Comparison of ENCODE assay signal across 1 cellular context in the genomic region with DNA sequence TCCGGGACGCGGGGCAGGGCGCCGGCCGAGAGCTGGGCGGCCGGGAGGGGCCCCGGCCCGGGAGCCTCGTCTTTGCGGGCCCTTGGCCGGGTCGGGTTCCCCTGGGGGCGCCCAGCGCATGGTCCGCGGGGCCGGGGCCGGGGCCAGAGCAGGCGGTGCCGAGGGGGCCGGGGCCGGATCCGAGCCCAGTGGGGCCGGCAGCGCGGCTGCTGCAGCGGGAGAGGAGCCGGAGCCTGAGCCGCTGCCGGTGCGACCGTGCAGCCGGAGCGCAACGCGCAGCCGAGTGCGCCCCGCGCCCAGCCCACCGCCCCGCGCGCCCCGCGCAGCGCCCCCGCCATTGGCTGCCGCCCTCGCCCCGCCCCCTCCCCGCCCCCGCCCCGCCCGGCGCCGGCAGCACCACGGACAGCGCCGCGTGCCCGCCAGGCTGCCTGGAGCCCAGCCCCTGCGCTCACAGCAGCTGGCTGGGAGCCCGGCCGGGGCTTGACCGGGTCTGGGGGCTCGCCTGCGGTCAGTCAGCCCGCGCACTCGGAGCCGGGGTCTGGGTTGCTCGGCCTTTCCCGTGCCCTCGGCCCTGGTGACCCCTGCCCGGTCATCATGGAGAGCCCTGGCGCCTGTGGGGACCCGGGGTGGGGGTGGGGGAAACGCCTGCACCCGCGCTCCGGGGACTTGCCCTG.
A peak's percentile ranks its signal among the peaks of the same experiment; 100 is the strongest.
TF ChIP-seq lines count a peak whose summit lies in the region.

A gene (minus strand): TSS at position 287 of the 674 bp plus-strand sequence. CDS start 308 bp downstream, outside the sequence.

TF ChIP-seq in HepG2, 621 proteins besides CTCF, POLR2A, EP300 and RAD21 (continued from another document and continues in another):
- TF ChIP-seq ETV6 (CRISPR knock-in tag; conservative IDR thresholded peaks at IDR 0.05) (peak; percentile 92; the same call in 1 of the 2 replicates), BRD4 (CRISPR knock-in tag; IDR thresholded peaks at IDR 0.05) (no peak), ARID2 (CRISPR knock-in tag; IDR thresholded peaks at IDR 0.05; ENCODE audit: borderline replicate concordance) (no peak), POLR2AphosphoS2 (IDR thresholded peaks at IDR 0.05; ENCODE audit: low read depth, low read length) (no peak), ZFP1 (CRISPR knock-in tag; IDR thresholded peaks at IDR 0.05) (no peak), ZNF550 (CRISPR knock-in tag; IDR thresholded peaks at IDR 0.05; ENCODE audit: borderline replicate concordance) (no peak), ARHGAP35 (CRISPR knock-in tag; IDR thresholded peaks at IDR 0.05; ENCODE audit: borderline replicate concordance) (peak; percentile 88; the same call in 1 of the 2 replicates), RARG (CRISPR knock-in tag; IDR thresholded peaks at IDR 0.05; ENCODE audit: low read depth) (no peak), ZNF138 (CRISPR knock-in tag; IDR thresholded peaks at IDR 0.05; ENCODE audit: low read depth) (no peak; the same call in 1 of the 2 replicates), NR2F1 (CRISPR knock-in tag; IDR thresholded peaks at IDR 0.05) (no peak), STAT5B (CRISPR knock-in tag; IDR thresholded peaks at IDR 0.05) (0 out of 2 replicates have a peak, but pooled peaks have one; percentile 90), U2AF2 (IDR thresholded peaks at IDR 0.05; ENCODE audit: low read depth, low read length) (no peak), KDM5B (CRISPR knock-in tag; IDR thresholded peaks at IDR 0.05; ENCODE audit: borderline replicate concordance) (peak; percentile 83), KLF16 (CRISPR knock-in tag; IDR thresholded peaks at IDR 0.05) (peak in 1 of 2 experiments; percentile 77; a peak in 1 of 4 replicates), REL (CRISPR knock-in tag; conservative IDR thresholded peaks at IDR 0.05) (0 out of 2 replicates have a peak, but pooled peaks have one; percentile 49), SNAI1 (CRISPR knock-in tag; IDR thresholded peaks at IDR 0.05; ENCODE audit: borderline replicate concordance) (no peak), ZNF343 (CRISPR knock-in tag; IDR thresholded peaks at IDR 0.05) (0 out of 2 replicates have a peak, but pooled peaks have one; percentile 56), ZNF34 (CRISPR knock-in tag; IDR thresholded peaks at IDR 0.05; ENCODE audit: borderline replicate concordance) (no peak), ELF1 (CRISPR knock-in tag; IDR thresholded peaks at IDR 0.05) (no peak), ZNF672 (CRISPR knock-in tag; IDR thresholded peaks at IDR 0.05) (no peak), GATA4 (IDR thresholded peaks at IDR 0.05; ENCODE audit: borderline replicate concordance, low read depth) (no peak), SALL1 (CRISPR knock-in tag; IDR thresholded peaks at IDR 0.05) (peak; percentile 90), ZSCAN12 (CRISPR knock-in tag; IDR thresholded peaks at IDR 0.05) (peak; percentile 69; the same call in 1 of the 2 replicates), ZNF709 (CRISPR knock-in tag; IDR thresholded peaks at IDR 0.05) (peak; percentile 74; the same call in 1 of the 2 replicates), ZNF431 (CRISPR knock-in tag; IDR thresholded peaks at IDR 0.05; ENCODE audit: borderline replicate concordance, low read depth) (no peak), ZNF160 (CRISPR knock-in tag; IDR thresholded peaks at IDR 0.05) (peak; percentile 87; the same call in 1 of the 2 replicates)
- TF ChIP-seq, protein P1, sequence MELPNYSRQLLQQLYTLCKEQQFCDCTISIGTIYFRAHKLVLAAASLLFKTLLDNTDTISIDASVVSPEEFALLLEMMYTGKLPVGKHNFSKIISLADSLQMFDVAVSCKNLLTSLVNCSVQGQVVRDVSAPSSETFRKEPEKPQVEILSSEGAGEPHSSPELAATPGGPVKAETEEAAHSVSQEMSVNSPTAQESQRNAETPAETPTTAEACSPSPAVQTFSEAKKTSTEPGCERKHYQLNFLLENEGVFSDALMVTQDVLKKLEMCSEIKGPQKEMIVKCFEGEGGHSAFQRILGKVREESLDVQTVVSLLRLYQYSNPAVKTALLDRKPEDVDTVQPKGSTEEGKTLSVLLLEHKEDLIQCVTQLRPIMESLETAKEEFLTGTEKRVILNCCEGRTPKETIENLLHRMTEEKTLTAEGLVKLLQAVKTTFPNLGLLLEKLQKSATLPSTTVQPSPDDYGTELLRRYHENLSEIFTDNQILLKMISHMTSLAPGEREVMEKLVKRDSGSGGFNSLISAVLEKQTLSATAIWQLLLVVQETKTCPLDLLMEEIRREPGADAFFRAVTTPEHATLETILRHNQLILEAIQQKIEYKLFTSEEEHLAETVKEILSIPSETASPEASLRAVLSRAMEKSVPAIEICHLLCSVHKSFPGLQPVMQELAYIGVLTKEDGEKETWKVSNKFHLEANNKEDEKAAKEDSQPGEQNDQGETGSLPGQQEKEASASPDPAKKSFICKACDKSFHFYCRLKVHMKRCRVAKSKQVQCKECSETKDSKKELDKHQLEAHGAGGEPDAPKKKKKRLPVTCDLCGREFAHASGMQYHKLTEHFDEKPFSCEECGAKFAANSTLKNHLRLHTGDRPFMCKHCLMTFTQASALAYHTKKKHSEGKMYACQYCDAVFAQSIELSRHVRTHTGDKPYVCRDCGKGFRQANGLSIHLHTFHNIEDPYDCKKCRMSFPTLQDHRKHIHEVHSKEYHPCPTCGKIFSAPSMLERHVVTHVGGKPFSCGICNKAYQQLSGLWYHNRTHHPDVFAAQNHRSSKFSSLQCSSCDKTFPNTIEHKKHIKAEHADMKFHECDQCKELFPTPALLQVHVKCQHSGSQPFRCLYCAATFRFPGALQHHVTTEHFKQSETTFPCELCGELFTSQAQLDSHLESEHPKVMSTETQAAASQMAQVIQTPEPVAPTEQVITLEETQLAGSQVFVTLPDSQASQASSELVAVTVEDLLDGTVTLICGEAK (IDR thresholded peaks at IDR 0.05), result no peak
- TF ChIP-seq, protein P1 (CRISPR knock-in tag; IDR thresholded peaks at IDR 0.05), result peak; percentile 56; the same call in 1 of the 2 replicates
- TF ChIP-seq, protein P2, sequence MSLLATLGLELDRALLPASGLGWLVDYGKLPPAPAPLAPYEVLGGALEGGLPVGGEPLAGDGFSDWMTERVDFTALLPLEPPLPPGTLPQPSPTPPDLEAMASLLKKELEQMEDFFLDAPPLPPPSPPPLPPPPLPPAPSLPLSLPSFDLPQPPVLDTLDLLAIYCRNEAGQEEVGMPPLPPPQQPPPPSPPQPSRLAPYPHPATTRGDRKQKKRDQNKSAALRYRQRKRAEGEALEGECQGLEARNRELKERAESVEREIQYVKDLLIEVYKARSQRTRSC (CRISPR knock-in tag; IDR thresholded peaks at IDR 0.05; ENCODE audit: low read depth), result peak; percentile 86
- TF ChIP-seq, protein P3, sequence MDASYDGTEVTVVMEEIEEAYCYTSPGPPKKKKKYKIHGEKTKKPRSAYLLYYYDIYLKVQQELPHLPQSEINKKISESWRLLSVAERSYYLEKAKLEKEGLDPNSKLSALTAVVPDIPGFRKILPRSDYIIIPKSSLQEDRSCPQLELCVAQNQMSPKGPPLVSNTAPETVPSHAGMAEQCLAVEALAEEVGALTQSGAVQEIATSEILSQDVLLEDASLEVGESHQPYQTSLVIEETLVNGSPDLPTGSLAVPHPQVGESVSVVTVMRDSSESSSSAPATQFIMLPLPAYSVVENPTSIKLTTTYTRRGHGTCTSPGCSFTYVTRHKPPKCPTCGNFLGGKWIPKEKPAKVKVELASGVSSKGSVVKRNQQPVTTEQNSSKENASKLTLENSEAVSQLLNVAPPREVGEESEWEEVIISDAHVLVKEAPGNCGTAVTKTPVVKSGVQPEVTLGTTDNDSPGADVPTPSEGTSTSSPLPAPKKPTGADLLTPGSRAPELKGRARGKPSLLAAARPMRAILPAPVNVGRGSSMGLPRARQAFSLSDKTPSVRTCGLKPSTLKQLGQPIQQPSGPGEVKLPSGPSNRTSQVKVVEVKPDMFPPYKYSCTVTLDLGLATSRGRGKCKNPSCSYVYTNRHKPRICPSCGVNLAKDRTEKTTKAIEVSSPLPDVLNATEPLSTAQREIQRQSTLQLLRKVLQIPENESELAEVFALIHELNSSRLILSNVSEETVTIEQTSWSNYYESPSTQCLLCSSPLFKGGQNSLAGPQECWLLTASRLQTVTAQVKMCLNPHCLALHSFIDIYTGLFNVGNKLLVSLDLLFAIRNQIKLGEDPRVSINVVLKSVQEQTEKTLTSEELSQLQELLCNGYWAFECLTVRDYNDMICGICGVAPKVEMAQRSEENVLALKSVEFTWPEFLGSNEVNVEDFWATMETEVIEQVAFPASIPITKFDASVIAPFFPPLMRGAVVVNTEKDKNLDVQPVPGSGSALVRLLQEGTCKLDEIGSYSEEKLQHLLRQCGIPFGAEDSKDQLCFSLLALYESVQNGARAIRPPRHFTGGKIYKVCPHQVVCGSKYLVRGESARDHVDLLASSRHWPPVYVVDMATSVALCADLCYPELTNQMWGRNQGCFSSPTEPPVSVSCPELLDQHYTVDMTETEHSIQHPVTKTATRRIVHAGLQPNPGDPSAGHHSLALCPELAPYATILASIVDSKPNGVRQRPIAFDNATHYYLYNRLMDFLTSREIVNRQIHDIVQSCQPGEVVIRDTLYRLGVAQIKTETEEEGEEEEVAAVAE (CRISPR knock-in tag; IDR thresholded peaks at IDR 0.05; ENCODE audit: borderline replicate concordance), result no peak
- TF ChIP-seq, protein P4, sequence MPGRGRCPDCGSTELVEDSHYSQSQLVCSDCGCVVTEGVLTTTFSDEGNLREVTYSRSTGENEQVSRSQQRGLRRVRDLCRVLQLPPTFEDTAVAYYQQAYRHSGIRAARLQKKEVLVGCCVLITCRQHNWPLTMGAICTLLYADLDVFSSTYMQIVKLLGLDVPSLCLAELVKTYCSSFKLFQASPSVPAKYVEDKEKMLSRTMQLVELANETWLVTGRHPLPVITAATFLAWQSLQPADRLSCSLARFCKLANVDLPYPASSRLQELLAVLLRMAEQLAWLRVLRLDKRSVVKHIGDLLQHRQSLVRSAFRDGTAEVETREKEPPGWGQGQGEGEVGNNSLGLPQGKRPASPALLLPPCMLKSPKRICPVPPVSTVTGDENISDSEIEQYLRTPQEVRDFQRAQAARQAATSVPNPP (CRISPR knock-in tag; IDR thresholded peaks at IDR 0.05), result 0 out of 2 replicates have a peak, but pooled peaks have one; percentile 31
- TF ChIP-seq, protein P5, sequence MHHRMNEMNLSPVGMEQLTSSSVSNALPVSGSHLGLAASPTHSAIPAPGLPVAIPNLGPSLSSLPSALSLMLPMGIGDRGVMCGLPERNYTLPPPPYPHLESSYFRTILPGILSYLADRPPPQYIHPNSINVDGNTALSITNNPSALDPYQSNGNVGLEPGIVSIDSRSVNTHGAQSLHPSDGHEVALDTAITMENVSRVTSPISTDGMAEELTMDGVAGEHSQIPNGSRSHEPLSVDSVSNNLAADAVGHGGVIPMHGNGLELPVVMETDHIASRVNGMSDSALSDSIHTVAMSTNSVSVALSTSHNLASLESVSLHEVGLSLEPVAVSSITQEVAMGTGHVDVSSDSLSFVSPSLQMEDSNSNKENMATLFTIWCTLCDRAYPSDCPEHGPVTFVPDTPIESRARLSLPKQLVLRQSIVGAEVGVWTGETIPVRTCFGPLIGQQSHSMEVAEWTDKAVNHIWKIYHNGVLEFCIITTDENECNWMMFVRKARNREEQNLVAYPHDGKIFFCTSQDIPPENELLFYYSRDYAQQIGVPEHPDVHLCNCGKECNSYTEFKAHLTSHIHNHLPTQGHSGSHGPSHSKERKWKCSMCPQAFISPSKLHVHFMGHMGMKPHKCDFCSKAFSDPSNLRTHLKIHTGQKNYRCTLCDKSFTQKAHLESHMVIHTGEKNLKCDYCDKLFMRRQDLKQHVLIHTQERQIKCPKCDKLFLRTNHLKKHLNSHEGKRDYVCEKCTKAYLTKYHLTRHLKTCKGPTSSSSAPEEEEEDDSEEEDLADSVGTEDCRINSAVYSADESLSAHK (CRISPR knock-in tag; IDR thresholded peaks at IDR 0.05; ENCODE audit: borderline replicate concordance), result 0 out of 2 replicates have a peak, but pooled peaks have one; percentile 88
- TF ChIP-seq, protein P6, sequence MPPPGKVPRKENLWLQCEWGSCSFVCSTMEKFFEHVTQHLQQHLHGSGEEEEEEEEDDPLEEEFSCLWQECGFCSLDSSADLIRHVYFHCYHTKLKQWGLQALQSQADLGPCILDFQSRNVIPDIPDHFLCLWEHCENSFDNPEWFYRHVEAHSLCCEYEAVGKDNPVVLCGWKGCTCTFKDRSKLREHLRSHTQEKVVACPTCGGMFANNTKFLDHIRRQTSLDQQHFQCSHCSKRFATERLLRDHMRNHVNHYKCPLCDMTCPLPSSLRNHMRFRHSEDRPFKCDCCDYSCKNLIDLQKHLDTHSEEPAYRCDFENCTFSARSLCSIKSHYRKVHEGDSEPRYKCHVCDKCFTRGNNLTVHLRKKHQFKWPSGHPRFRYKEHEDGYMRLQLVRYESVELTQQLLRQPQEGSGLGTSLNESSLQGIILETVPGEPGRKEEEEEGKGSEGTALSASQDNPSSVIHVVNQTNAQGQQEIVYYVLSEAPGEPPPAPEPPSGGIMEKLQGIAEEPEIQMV (CRISPR knock-in tag; IDR thresholded peaks at IDR 0.05; ENCODE audit: low read depth), result 0 out of 2 replicates have a peak, but pooled peaks have one; percentile 39
- TF ChIP-seq, protein P7, sequence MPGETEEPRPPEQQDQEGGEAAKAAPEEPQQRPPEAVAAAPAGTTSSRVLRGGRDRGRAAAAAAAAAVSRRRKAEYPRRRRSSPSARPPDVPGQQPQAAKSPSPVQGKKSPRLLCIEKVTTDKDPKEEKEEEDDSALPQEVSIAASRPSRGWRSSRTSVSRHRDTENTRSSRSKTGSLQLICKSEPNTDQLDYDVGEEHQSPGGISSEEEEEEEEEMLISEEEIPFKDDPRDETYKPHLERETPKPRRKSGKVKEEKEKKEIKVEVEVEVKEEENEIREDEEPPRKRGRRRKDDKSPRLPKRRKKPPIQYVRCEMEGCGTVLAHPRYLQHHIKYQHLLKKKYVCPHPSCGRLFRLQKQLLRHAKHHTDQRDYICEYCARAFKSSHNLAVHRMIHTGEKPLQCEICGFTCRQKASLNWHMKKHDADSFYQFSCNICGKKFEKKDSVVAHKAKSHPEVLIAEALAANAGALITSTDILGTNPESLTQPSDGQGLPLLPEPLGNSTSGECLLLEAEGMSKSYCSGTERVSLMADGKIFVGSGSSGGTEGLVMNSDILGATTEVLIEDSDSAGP (CRISPR knock-in tag; IDR thresholded peaks at IDR 0.05; ENCODE audit: borderline replicate concordance), result no peak
